ENCODE assay signal across 20 cellular contexts in the genomic region with DNA sequence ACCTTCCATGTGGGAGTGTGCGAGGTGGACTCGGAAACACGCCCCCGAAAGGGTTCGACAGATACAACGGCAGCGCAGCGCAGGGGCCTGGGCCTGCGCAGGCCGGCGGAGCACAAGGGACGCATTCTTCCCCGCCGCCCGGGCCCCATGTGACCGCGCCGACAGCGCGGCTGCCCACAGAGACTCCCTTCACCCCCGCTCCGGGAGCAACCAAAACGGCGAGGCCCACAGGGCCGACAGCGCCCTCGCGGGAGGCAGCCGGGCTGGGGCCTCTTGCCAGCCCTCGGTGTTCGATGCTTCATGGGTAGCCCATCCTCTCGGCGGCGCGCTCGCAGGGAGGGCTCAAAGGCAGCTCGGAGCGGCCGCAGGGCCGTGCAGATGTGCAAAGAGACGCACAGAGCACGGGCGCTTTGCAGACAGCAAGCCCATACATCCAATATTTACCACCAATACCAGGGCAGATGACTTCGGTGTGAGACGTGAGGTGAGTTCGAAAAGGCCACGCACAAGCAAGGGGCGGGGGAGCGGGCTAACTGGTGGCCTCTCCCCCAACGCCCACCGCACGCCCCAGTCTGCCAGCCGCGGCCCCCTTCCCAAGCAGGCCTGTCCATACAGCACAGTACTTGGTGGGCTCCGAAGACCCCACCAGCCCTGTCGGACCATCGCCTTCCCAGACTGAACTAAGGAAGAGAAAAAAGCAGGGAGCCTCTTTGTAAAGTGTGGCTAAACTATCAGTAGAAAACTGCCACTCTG.
DNase-seq lines count a peak whose midpoint lies in the region; ATAC-seq, FAIRE-seq and TF ChIP-seq lines count a peak whose summit lies in the region.
"Had no signal": no experiment of that assay in that cellular context is flagged by ENCODE, and none has a peak within 500 bp of the region (broad histone marks: within the 10 kb centered on the region; RNA-seq: fewer than 3 reads in every experiment).

No MANE protein-coding gene starts in this region.

- H2BK12ac ChIP-seq in neuronal stem cell (ENCODE audit: low read length), result no peak overlapping the region

- no peaks in the 10 kb centered on the region for H3K79me2 ChIP-seq in endothelial cell of umbilical vein (ENCODE audit: control insufficient read depth, insufficient read depth, low read length)

- H3K79me1 ChIP-seq in IMR-90 (ENCODE audit: low read depth in 1 of 2, low read length in 2 of 2) (no peaks in the 10 kb centered on the region), neuronal stem cell (ENCODE audit: low read depth, low read length) (no peaks in the 10 kb centered on the region)

- no peaks in the 10 kb centered on the region for H3K9me1 ChIP-seq in IMR-90 (ENCODE audit: insufficient read depth, low read length)
- no peaks in the 10 kb centered on the region for H3K9me1 ChIP-seq in endothelial cell of umbilical vein (replicated peaks; ENCODE audit: control insufficient read depth, extremely low read depth, insufficient read depth, low read length)

- in situ Hi-C loops in IMR-90 (cut with MboI; ENCODE audit: low sequenced_read_pairs), result no loop called here

- H3K23ac ChIP-seq in IMR-90 (ENCODE audit: low read depth, low read length) (no peak overlapping the region), neuronal stem cell (ENCODE audit: low read depth, low read length, poor library complexity) (no peak overlapping the region)

- H4K20me1 ChIP-seq in IMR-90 (ENCODE audit: insufficient read depth, low read length), result no peaks in the 10 kb centered on the region
- H4K20me1 ChIP-seq in endothelial cell of umbilical vein (replicated peaks; ENCODE audit: control insufficient read depth, extremely low read depth, insufficient read depth, low read length), result no peaks in the 10 kb centered on the region
- H4K20me1 ChIP-seq: BLaER1 had no signal

- FAIRE-seq in endothelial cell of umbilical vein (lab: Jason Lieb, UNC), result no peak
- FAIRE-seq: A549, GM12878 had no signal

- no peak overlapping the region for H3K56ac ChIP-seq in IMR-90 (ENCODE audit: extremely low read depth, insufficient read depth, low read length)

- BruUV-seq in IMR-90 (replicated peaks; lab: Mats Ljungman, UMichigan) (no TSS peak), endothelial cell of umbilical vein (replicated peaks; lab: Mats Ljungman, UMichigan) (no TSS peak)

- no peak overlapping the region for H3K27ac ChIP-seq in IMR-90 (ENCODE audit: insufficient read depth, low read length)
- H3K27ac ChIP-seq in endothelial cell of umbilical vein (ENCODE audit: insufficient read depth, low read depth, low read length), result no peak overlapping the region
- no peak overlapping the region for H3K27ac ChIP-seq in neuronal stem cell (replicated peaks; ENCODE audit: low read length)
- peak overlapping the region in 3 of 4 donors; percentile 12 to 84 (median 74) for H3K27ac ChIP-seq in tibial nerve
- H3K27ac ChIP-seq: A549, BLaER1, KMS-11, SK-N-MC had no signal

- no peak overlapping the region for H3K14ac ChIP-seq in IMR-90 (replicated peaks; ENCODE audit: low read depth, low read length)
- no peak overlapping the region for H3K14ac ChIP-seq in neuronal stem cell (ENCODE audit: low read length)

- TF ChIP-seq EP300 in tibial nerve (IDR thresholded peaks at IDR 0.05), result no peak

- H3K36me3 ChIP-seq in IMR-90 (ENCODE audit: control insufficient read depth, insufficient read depth, low read length) (no peaks in the 10 kb centered on the region), endothelial cell of umbilical vein (ENCODE audit: control insufficient read depth in 2 of 2, extremely low read depth in 1 of 2, insufficient read depth in 2 of 2, low read length in 2 of 2) (no peaks in the 10 kb centered on the region), neuronal stem cell (replicated peaks in 1 of 2; ENCODE audit: control insufficient read depth in 2 of 2, insufficient read depth in 2 of 2, low read length in 2 of 2) (no peaks in the 10 kb centered on the region), tibial nerve (peaks cover 0 to 29% (median 0%) of the 10 kb centered on the region in 3 donors)
- H3K36me3 ChIP-seq: BLaER1 had no signal

- no peak overlapping the region for H4K91ac ChIP-seq in IMR-90 (ENCODE audit: insufficient read depth, low read depth, low read length)
- H4K91ac ChIP-seq in neuronal stem cell (ENCODE audit: low read depth, low read length, poor library complexity), result no peak overlapping the region

- H2BK20ac ChIP-seq in IMR-90 (ENCODE audit: low read depth, low read length), result no peak overlapping the region

- H2AK9ac ChIP-seq in IMR-90 (replicated peaks; ENCODE audit: low read depth, low read length, poor library complexity), result no peak overlapping the region

- H2BK15ac ChIP-seq in IMR-90 (ENCODE audit: low read depth, low read length) (no peak overlapping the region), neuronal stem cell (ENCODE audit: low read length) (peak overlapping the region; percentile 31)

- no peaks in the 10 kb centered on the region; the same call in 1 of the 2 replicates for H3K27me3 ChIP-seq in IMR-90 (ENCODE audit: control insufficient read depth, insufficient read depth, low read length)
- no peaks in the 10 kb centered on the region for H3K27me3 ChIP-seq in endothelial cell of umbilical vein (ENCODE audit: control insufficient read depth in 2 of 2, insufficient read depth in 2 of 2, low read length in 2 of 2)
- no peaks in the 10 kb centered on the region for H3K27me3 ChIP-seq in neuronal stem cell (ENCODE audit: control insufficient read depth in 3 of 3, insufficient read depth in 3 of 3, low read depth in 1 of 3, low read length in 3 of 3)
- no peaks in the 10 kb centered on the region for H3K27me3 ChIP-seq in tibial nerve
- H3K27me3 ChIP-seq: BLaER1 had no signal

- H3K18ac ChIP-seq in IMR-90 (ENCODE audit: low read depth, low read length) (no peak overlapping the region), neuronal stem cell (ENCODE audit: low read length) (peak overlapping the region; percentile 74)

- dilution Hi-C loops in IMR-90 (cut with HindIII; ENCODE audit: low sequenced_read_pairs, unreplicated experiment) (no loop called here), endothelial cell of umbilical vein (cut with MboI; ENCODE audit: extremely low pct_ligation_motif_present, low sequenced_read_pairs) (no loop called here)

- H3K4me2 ChIP-seq in IMR-90 (ENCODE audit: low read depth, low read length) (no peak overlapping the region), endothelial cell of umbilical vein (ENCODE audit: insufficient read depth, low read length) (no peak overlapping the region), neuronal stem cell (ENCODE audit: insufficient read depth, low read length, poor library complexity, severe bottlenecking) (no peak overlapping the region)
- H3K4me2 ChIP-seq: A549, BLaER1, KMS-11 had no signal

- no peak overlapping the region for H4K5ac ChIP-seq in IMR-90 (ENCODE audit: low read depth, low read length)

- H2BK5ac ChIP-seq in IMR-90 (ENCODE audit: low read depth, low read length, poor library complexity, severe bottlenecking), result no peak overlapping the region
- no peak overlapping the region for H2BK5ac ChIP-seq in neuronal stem cell (ENCODE audit: low read length)

- TF ChIP-seq CTCF in IMR-90 (conservative IDR thresholded peaks at IDR 0.05; ENCODE audit: low read depth, low read length), result no peak
- TF ChIP-seq CTCF in endothelial cell of umbilical vein (IDR thresholded peaks at IDR 0.05; ENCODE audit: extremely low read depth in 1 of 2, insufficient read depth in 1 of 2, low read depth in 1 of 2, low read length in 2 of 2), result no peak
- no peak for TF ChIP-seq CTCF in tibial nerve (IDR thresholded peaks at IDR 0.05)

- ATAC-seq in IMR-90 (ENCODE audit: low read depth) (no peak), HG03354 (IDR thresholded peaks at IDR 0.05; ENCODE audit: poor library complexity, severe bottlenecking, unreplicated experiment) (no peak), GM21786 (IDR thresholded peaks at IDR 0.05; ENCODE audit: unreplicated experiment) (no peak)
- ATAC-seq: A549, GM12878 had no signal

- H3K4ac ChIP-seq in IMR-90 (ENCODE audit: low read depth, low read length), result no peak overlapping the region
- peak overlapping the region; percentile 39 for H3K4ac ChIP-seq in neuronal stem cell (ENCODE audit: low read length)

- H3K4me3 ChIP-seq in IMR-90 (ENCODE audit: insufficient read depth, low read depth, low read length) (no peak overlapping the region), endothelial cell of umbilical vein (replicated peaks in 1 of 3; ENCODE audit: insufficient read depth in 1 of 3, low read depth in 1 of 3, low read length in 3 of 3) (no peak overlapping the region), neuronal stem cell (ENCODE audit: low read length in 2 of 2) (no peak overlapping the region), tibial nerve (no peak overlapping the region)
- H3K4me3 ChIP-seq: A549, BLaER1, GM12878, SK-N-MC had no signal

- CTCF ChIA-PET in IMR-90 (lab: Yijun Ruan, JAX), result no interaction called here
- CTCF ChIA-PET in endothelial cell of umbilical vein (lab: Charles Lee), result interaction anchor here (1.7 kb wide), 1 partner anchor 9 kb away, joined by 3 read pairs; no protein-coding TSS in a partner anchor

- H2BK120ac ChIP-seq in IMR-90 (ENCODE audit: low read depth, low read length) (no peak overlapping the region), neuronal stem cell (ENCODE audit: low read depth, low read length) (no peak overlapping the region)

- H2AFZ ChIP-seq in IMR-90 (replicated peaks; ENCODE audit: low read length, poor library complexity) (peak overlapping the region; percentile 29), endothelial cell of umbilical vein (ENCODE audit: low read depth, low read length) (no peak overlapping the region), neuronal stem cell (ENCODE audit: low read length) (no peak overlapping the region)

- no peak for TF ChIP-seq RAD21 in IMR-90 (IDR thresholded peaks at IDR 0.05; ENCODE audit: low read length)

- POLR2A ChIA-PET in IMR-90 (lab: Charles Lee; ENCODE audit: unreplicated experiment) (no interaction called here), endothelial cell of umbilical vein (lab: Charles Lee) (no interaction called here)

- H3K9ac ChIP-seq in IMR-90 (ENCODE audit: low read depth, low read length), result no peak overlapping the region
- no peak overlapping the region for H3K9ac ChIP-seq in endothelial cell of umbilical vein (replicated peaks; ENCODE audit: extremely low read depth, insufficient read depth, low read length)
- H3K9ac ChIP-seq in neuronal stem cell (ENCODE audit: low read depth, low read length, poor library complexity), result no peak overlapping the region
- H3K9ac ChIP-seq: BLaER1, KMS-11 had no signal

- no peaks in the 10 kb centered on the region for H3K4me1 ChIP-seq in IMR-90 (ENCODE audit: control insufficient read depth, insufficient read depth, low read length)
- H3K4me1 ChIP-seq in endothelial cell of umbilical vein (ENCODE audit: control insufficient read depth, extremely low read depth, insufficient read depth, low read length), result no peaks in the 10 kb centered on the region
- no peaks in the 10 kb centered on the region for H3K4me1 ChIP-seq in neuronal stem cell (ENCODE audit: control insufficient read depth in 2 of 2, insufficient read depth in 1 of 2, low read depth in 1 of 2, low read length in 2 of 2)
- peaks cover 0 to 30% (median 3%) of the 10 kb centered on the region in 4 donors for H3K4me1 ChIP-seq in tibial nerve
- H3K4me1 ChIP-seq: A549 had no signal

- WGBS in IMR-90 (ENCODE audit: extremely low coverage in 2 of 2, insufficient read length in 1 of 2), 2 experiments, result 50% methylated on average over 12 of the region's 57 CpGs; no CpG with 5 or more reads in 1 of the 2 experiments
- WGBS in neuronal stem cell (ENCODE audit: extremely low coverage in 2 of 2, insufficient read length in 2 of 2, insufficient replicate concordance in 1 of 2), 2 donors, result no CpG with 5 or more reads among the region's 57 CpGs
- WGBS in tibial nerve, 2 donors, result 62 to 67% methylated on average over 38 to 56 of the region's 57 CpGs

- H2AK5ac ChIP-seq in IMR-90 (ENCODE audit: low read depth, low read length) (no peak overlapping the region), neuronal stem cell (ENCODE audit: low read depth, low read length) (peak overlapping the region; percentile 65)

- intact Hi-C loops in IMR-90 (cut with micrococcal nuclease), result no loop called here
- intact Hi-C loops in endothelial cell of umbilical vein (cut with micrococcal nuclease), result no loop called here

- no peak for TF ChIP-seq POLR2A in IMR-90 (IDR thresholded peaks at IDR 0.05; ENCODE audit: low read depth, low read length)
- TF ChIP-seq POLR2A in endothelial cell of umbilical vein (IDR thresholded peaks at IDR 0.05; ENCODE audit: low read depth, low read length), result no peak
- TF ChIP-seq POLR2A in tibial nerve (IDR thresholded peaks at IDR 0.05), result no peak

- H3K9me3 ChIP-seq in IMR-90 (ENCODE audit: control insufficient read depth, insufficient read depth, low read length) (no peaks in the 10 kb centered on the region), endothelial cell of umbilical vein (replicated peaks; ENCODE audit: control insufficient read depth, insufficient read depth, low read length) (no peaks in the 10 kb centered on the region), neuronal stem cell (replicated peaks in 1 of 2; ENCODE audit: control insufficient read depth in 2 of 2, insufficient read depth in 1 of 2, low read depth in 1 of 2, low read length in 2 of 2) (no peaks in the 10 kb centered on the region), tibial nerve (no peaks in the 10 kb centered on the region)
- H3K9me3 ChIP-seq: A549 had no signal

- DNase-seq in IMR-90 (no peak), endothelial cell of umbilical vein (ENCODE audit: low read depth, low spot score) (no peak), neuronal stem cell (ENCODE audit: low spot score) (no peak), tibial nerve (ENCODE audit: low spot score in 2 of 2) (no peak), NCI-H2171 treated with DMSO at 0.1 percent for 48 hours (lab: John Stamatoyannopoulos, UW) (no peak)
- DNase-seq: CD4-positive, alpha-beta memory T cell; GOT3; NCI-H1436; NCI-H1930; NCI-H345; NCI-H526; NK-92 treated with Interleukin-12 subunit alpha and Interleukin-12 subunit beta, amount 100 ng/mL, for 24 hours; SHP77 had no signal

- H4K8ac ChIP-seq in IMR-90 (ENCODE audit: low read depth in 2 of 2, low read length in 2 of 2), result no peak overlapping the region
- no peak overlapping the region for H4K8ac ChIP-seq in neuronal stem cell (ENCODE audit: low read depth, low read length)

Comparison
In these comparisons a context has a peak if more than half of its experiments do, and no peak if none do; other contexts are left out.
1. H3K27ac ChIP-seq: peak in tibial nerve (3 of 4); none in IMR-90 (single experiment), endothelial cell of umbilical vein (single experiment) and neuronal stem cell (single experiment).